9 cellular contexts compared by ENCODE assay signal in the genomic region with DNA sequence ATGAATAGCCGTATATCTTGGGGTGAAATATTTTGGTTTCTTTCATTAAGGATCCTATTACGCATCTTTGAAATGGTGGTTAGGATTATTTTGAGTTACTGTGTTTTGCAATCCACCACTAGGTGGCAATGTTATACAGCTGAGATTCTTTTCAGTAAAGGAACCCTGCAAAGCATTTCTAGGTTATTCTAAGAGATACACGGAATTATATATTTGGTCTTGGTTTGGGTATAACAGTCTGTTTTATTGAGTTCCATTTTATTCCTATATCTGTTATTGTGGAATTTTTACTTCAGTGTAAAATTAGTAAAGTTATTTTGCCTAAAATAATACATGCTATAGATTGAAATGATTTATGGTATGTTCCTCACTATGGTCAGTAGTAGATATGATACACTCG.
DNase-seq lines count a peak whose midpoint lies in the region; ATAC-seq, FAIRE-seq and TF ChIP-seq lines count a peak whose summit lies in the region.
"Had no signal": no experiment of that assay in that cellular context is flagged by ENCODE, and none has a peak within 500 bp of the region (broad histone marks: within the 10 kb centered on the region; RNA-seq: fewer than 3 reads in every experiment).

No MANE protein-coding gene starts in this region.

- H3K27me3 ChIP-seq in adrenal gland (peaks cover 5% of the 10 kb centered on the region), testis (no peaks in the 10 kb centered on the region)
- H3K27me3 ChIP-seq: SJSA1 had no signal

- H3K36me3 ChIP-seq in adrenal gland (replicated peaks in 1 of 2), result no peaks in the 10 kb centered on the region
- no peaks in the 10 kb centered on the region for H3K36me3 ChIP-seq in testis (ENCODE audit: low read depth, missing control alignments)
- H3K36me3 ChIP-seq: SJSA1 had no signal

- FAIRE-seq in GM18507 (lab: Jason Lieb, UNC), result peak; percentile 80

- H3K9me3 ChIP-seq in adrenal gland (replicated peaks in 1 of 3) (no peaks in the 10 kb centered on the region), testis (no peaks in the 10 kb centered on the region)
- H3K9me3 ChIP-seq: SJSA1 had no signal

- peak; percentile 75 for ATAC-seq in HG02938 (IDR thresholded peaks at IDR 0.05; ENCODE audit: unreplicated experiment)

- no peak for TF ChIP-seq POLR2A in adrenal gland (IDR thresholded peaks at IDR 0.05)
- TF ChIP-seq POLR2A in testis (IDR thresholded peaks at IDR 0.05), result no peak

- no peak overlapping the region for H3K27ac ChIP-seq in C4-2B
- H3K27ac ChIP-seq in adrenal gland, result no peak overlapping the region
- H3K27ac ChIP-seq in testis, result no peak overlapping the region
- H3K27ac ChIP-seq: SJSA1 had no signal

- H3K4me3 ChIP-seq in adrenal gland (no peak overlapping the region), testis (no peak overlapping the region)
- H3K4me3 ChIP-seq: SJSA1 had no signal

- WGBS in adrenal gland, 4 donors, result 3 to 14% (median 7%) methylated on average over 4 of the region's 4 CpGs
- 6 to 12% methylated on average over 4 of the region's 4 CpGs for WGBS in testis, 2 donors

- H3K4me1 ChIP-seq in adrenal gland (replicated peaks in 1 of 2) (no peaks in the 10 kb centered on the region), testis (no peaks in the 10 kb centered on the region)
- H3K4me1 ChIP-seq: SJSA1 had no signal

- peak; percentile 91 for TF ChIP-seq CTCF in C4-2B (conservative IDR thresholded peaks at IDR 0.05)
- TF ChIP-seq CTCF in adrenal gland (IDR thresholded peaks at IDR 0.05), result peak; percentile 67 to 94 (median 82)
- TF ChIP-seq CTCF in testis (IDR thresholded peaks at IDR 0.05), result peak; percentile 46 to 92 (median 74)

- intact Hi-C loops in adrenal gland (cut with DNase I), result loop anchor here in 1 of 2 donors (5.0 kb wide), 1 partner anchor 868 kb away; no protein-coding TSS in a partner anchor
- intact Hi-C loops in testis (cut with DNase I; ENCODE audit: low total_unique reads), result no loop called here

- DNase-seq in GM18507 (ENCODE audit: extremely low spot score, insufficient read length, low read depth), result peak; percentile 23
- peak; percentile 78 for DNase-seq in NCI-H2171 treated with DMSO at 0.1 percent for 48 hours (lab: John Stamatoyannopoulos, UW)
- DNase-seq in adrenal gland, result peak in 1 of 7 donors; percentile 6
- DNase-seq in iPS-NIHi11 (ENCODE audit: low spot score), result peak; percentile 67
- DNase-seq in testis, result no peak
- no peak for DNase-seq in T1000 (lab: John Stamatoyannopoulos, UW)

Comparison
In these comparisons a context has a peak if more than half of its experiments do, and no peak if none do; other contexts are left out.
1. DNase-seq: peak in GM18507 (single experiment), NCI-H2171 treated with DMSO at 0.1 percent for 48 hours (single experiment) and iPS-NIHi11 (single experiment); none in testis (single experiment) and T1000 (single experiment).
2. Peak in every context shown above with its lines, with median percentiles within 50 percentile points of each other: CTCF ChIP-seq.